Comparison of ENCODE assay signal across 18 cellular contexts in the genomic region with DNA sequence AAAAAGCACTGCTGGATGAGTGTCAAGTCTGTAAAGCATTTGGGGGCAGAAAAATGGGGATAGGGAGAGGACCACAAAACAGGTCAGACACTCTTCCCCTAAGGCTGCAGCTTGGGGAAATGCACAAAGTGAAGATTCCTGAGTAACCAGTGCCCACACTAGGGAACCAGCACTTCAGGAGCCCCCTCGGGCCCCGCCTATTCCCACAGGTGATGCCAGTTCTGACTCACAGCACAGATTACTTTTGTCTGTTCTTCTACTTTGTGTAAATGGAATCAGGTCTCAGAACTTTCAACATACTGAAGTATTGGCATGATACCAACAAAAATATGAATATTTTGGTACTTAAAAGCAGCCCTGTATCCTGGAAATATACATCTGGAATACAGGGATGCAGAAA.
"Had no signal": no experiment of that assay in that cellular context is flagged by ENCODE, and none has a peak within 500 bp of the region (broad histone marks: within the 10 kb centered on the region; RNA-seq: fewer than 3 reads in every experiment).

No MANE protein-coding gene starts in this region.

- H3K36me3 Mint-ChIP-seq: neural progenitor cell, T-cell had no signal

- H3K9me3 ChIP-seq: gastrocnemius medialis, prostate gland, uterus had no signal

- H3K27ac ChIP-seq: cardiac muscle cell, gastrocnemius medialis, left lung, neural progenitor cell, prostate gland, right atrium auricular region, tibial nerve, uterus had no signal

- H3K4me1 ChIP-seq: prostate gland had no signal

- H3K27ac Mint-ChIP-seq: activated CD4-positive, alpha-beta T cell treated with anti-CD3 and anti-CD28 coated beads, Interleukin-2, amount 10 ng/mL, durations not matched to agents 24 days and 14 days; activated CD8-positive, alpha-beta T cell treated with anti-CD3 and anti-CD28 coated beads for 36 hours; neural progenitor cell had no signal

- DNase-seq: activated CD4-positive, alpha-beta T cell treated with anti-CD3 and anti-CD28 coated beads, Interleukin-2, amount 10 ng/mL, durations not matched to agents 24 days and 14 days; activated CD8-positive, alpha-beta T cell treated with anti-CD3 and anti-CD28 coated beads for 36 hours; activated naive CD4-positive, alpha-beta T cell treated with anti-CD3 and anti-CD28 coated beads, Interleukin-2, amount 10 ng/mL, durations not matched to agents 7 days and 5 days; activated T-cell treated with anti-CD3 and anti-CD28 coated beads, Interleukin-2, amount 50 U/mL, for 1 hour; erythroblast; gastrocnemius medialis; left lung; stimulated activated CD4-positive, alpha-beta T cell treated with anti-CD3 and anti-CD28 coated beads, Interleukin-2, amount 100 ng/mL, for 24 hours; stimulated activated naive CD8-positive, alpha-beta T cell treated with anti-CD3 and anti-CD28 coated beads, Interleukin-15, Interleukin-2, amounts not matched to agents 100 U/mL and 50 U/mL, for 24 hours; substantia nigra; T-cell; T-helper 9 cell; uterus had no signal

- H3K36me3 ChIP-seq: cardiac muscle cell, gastrocnemius medialis, left lung, neural progenitor cell, prostate gland, right atrium auricular region, tibial nerve, uterus had no signal

- ATAC-seq: activated CD8-positive, alpha-beta T cell treated with anti-CD3 and anti-CD28 coated beads for 36 hours; gastrocnemius medialis; left lung; stimulated activated naive CD8-positive, alpha-beta T cell treated with anti-CD3 and anti-CD28 coated beads, Interleukin-15, Interleukin-2, amounts not matched to agents 100 U/mL and 50 U/mL, for 24 hours; T-cell had no signal

- H3K4me3 ChIP-seq: cardiac muscle cell, gastrocnemius medialis, left lung, neural progenitor cell, prostate gland, right atrium auricular region, tibial nerve, uterus had no signal

- H3K4me3 Mint-ChIP-seq: activated CD4-positive, alpha-beta T cell treated with anti-CD3 and anti-CD28 coated beads, Interleukin-2, amount 10 ng/mL, durations not matched to agents 24 days and 14 days; activated CD8-positive, alpha-beta T cell treated with anti-CD3 and anti-CD28 coated beads for 36 hours; activated naive CD4-positive, alpha-beta T cell treated with anti-CD3 and anti-CD28 coated beads, Interleukin-2, amount 10 ng/mL, durations not matched to agents 7 days and 5 days; neural progenitor cell had no signal
